ENCODE assay signal across 6 cellular contexts in genomic region chr4:145433684-145434083, GRCh38. TPM values are rescaled to one million over a fixed set of nuclear protein-coding genes. Genes with fewer than 3 reads are reported as not detected.
"Had no signal": no experiment of that assay in that cellular context is flagged by ENCODE, and none has a peak within 500 bp of the region (broad histone marks: within the 10 kb centered on the region; RNA-seq: fewer than 3 reads in every experiment).

No MANE protein-coding gene starts in this region.

- H3K36me3 Mint-ChIP-seq: IgD-negative memory B cell had no signal

- H3K4me3 Mint-ChIP-seq: IgD-negative memory B cell had no signal

- ATAC-seq: HepG2 had no signal

- H3K27ac ChIP-seq: HL-60 had no signal

- H3K4me1 Mint-ChIP-seq: IgD-negative memory B cell had no signal

- DNase-seq: IMR-90, KBM-7 had no signal

- FAIRE-seq: HepG2, HTR-8/SVneo had no signal

- H3K27ac Mint-ChIP-seq: IgD-negative memory B cell had no signal

RNA-seq across cellular contexts. Expression of gene SMAD1, which starts 48.0 kb away (rescaled TPM):
- polyA plus RNA-seq: IgD-negative memory B cell had no signal
